In the genomic region with DNA sequence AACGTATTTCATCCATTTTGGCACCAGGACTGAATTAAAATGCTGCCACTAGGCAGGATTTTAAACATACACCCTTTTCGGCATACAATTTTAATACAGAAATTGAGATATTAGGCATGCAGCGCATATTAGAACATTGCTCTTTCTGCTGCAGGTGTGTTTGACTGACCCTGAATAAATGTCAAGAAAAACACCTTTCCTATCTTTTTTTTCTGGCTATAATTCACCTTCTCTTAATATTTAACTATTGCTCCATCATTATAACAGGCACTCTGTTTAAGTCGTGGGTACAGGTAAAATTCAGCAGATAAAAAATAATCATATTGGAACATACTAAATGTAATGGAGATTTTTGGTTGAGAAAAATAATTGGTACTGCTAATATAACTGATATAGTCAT, we compare ENCODE assay signal across 11 cellular contexts.
"Had no signal": no experiment of that assay in that cellular context is flagged by ENCODE, and none has a peak within 500 bp of the region (broad histone marks: within the 10 kb centered on the region; RNA-seq: fewer than 3 reads in every experiment).

No MANE protein-coding gene starts in this region.

- H3K27me3 Mint-ChIP-seq: IgD-negative memory B cell had no signal

- H3K27ac Mint-ChIP-seq: IgD-negative memory B cell had no signal

- H3K9ac ChIP-seq: KMS-11 had no signal

- H3K36me3 Mint-ChIP-seq: IgD-negative memory B cell had no signal

- H3K4me1 Mint-ChIP-seq: IgD-negative memory B cell had no signal

- H3K4me3 ChIP-seq: K562 had no signal

- ATAC-seq: K562, Panc1, PC-3, SK-N-SH treated with all-trans-retinoic acid at 6 μM for 48 hours had no signal

- H3K27ac ChIP-seq: HL-60, KMS-11, RWPE1 had no signal

- H3K9me3 Mint-ChIP-seq: IgD-negative memory B cell had no signal

- DNase-seq: Kasumi-1, MV-4-11, NCI-H187 treated with DMSO at 0.1 percent for 48 hours, PC-3 had no signal

- H3K4me3 Mint-ChIP-seq: IgD-negative memory B cell had no signal
